Comparison of ENCODE assay signal across 10 cellular contexts in the genomic region with DNA sequence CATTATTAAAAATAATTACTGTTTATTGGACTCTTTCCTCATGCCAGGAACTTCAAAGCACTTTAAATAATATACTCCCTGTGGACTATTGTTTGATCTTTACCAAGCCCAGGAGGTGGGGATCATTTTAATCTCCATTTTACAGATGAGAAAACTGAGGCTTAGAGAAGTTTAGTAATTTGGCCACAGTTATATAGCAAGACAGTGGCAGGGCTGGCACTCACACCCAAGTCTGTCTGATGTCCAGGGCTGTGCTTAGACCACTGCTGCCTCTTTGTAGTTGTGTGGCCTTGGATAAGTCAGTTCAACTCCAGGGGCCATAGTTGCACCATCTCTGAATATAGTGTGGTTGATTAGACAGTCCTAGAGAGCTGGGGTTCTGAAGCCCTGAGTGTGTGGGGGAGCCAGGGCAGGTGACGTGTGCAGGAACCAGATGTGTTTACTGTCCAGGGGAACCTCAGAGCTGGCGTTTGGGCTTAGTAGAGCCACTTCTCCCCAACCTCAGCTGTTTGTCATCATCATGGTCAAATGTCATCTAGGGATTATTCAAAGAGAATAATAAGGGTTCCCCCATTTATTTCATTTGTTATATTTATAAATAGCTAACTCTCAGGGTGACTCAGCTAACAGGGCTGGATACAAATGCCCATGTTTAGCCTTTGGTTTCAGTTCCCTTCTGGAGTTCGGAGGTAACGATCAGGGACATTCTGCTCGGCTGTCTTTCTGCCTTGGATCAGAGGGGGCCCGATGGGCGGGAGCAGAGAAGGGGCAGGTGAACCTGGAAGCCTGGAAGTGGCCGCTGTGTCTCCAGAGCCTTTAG.
A peak's percentile ranks its signal among the peaks of the same experiment; 100 is the strongest.
DNase-seq lines count a peak whose midpoint lies in the region; ATAC-seq lines count a peak whose summit lies in the region.
"Had no signal": no experiment of that assay in that cellular context is flagged by ENCODE, and none has a peak within 500 bp of the region (broad histone marks: within the 10 kb centered on the region; RNA-seq: fewer than 3 reads in every experiment).

No MANE protein-coding gene starts in this region.

- ATAC-seq in GM19455 (IDR thresholded peaks at IDR 0.05; ENCODE audit: unreplicated experiment) (peak; percentile 75), HG03139 (IDR thresholded peaks at IDR 0.05; ENCODE audit: unreplicated experiment) (peak; percentile 56)

- no peaks in the 10 kb centered on the region for H3K27me3 Mint-ChIP-seq in dendritic cell treated with granulocyte-macrophage colony-stimulating factor and Interleukin-4, amounts not matched to agents 40 ng/mL and 50 ng/mL, for 4 days
- H3K27me3 Mint-ChIP-seq: activated naive CD8-positive, alpha-beta T cell treated with anti-CD3 and anti-CD28 coated beads, Interleukin-2, amount 10 ng/mL, durations not matched to agents 7 days and 5 days had no signal

- DNase-seq in CD1c-positive myeloid dendritic cell (ENCODE audit: extremely low spot score) (peak; percentile 92), DMS79 (lab: John Stamatoyannopoulos, UW) (no peak), mucosa of gallbladder (ENCODE audit: low spot score) (no peak), iPS-NIHi7 (ENCODE audit: extremely low spot score) (no peak)
- DNase-seq in activated CD8-positive, alpha-beta memory T cell treated with anti-CD3 and anti-CD28 coated beads, Interleukin-2, amount 50 U/mL, for 4 hours: no peak
- DNase-seq: activated naive CD8-positive, alpha-beta T cell treated with anti-CD3 and anti-CD28 coated beads, Interleukin-2, amount 10 ng/mL, durations not matched to agents 7 days and 5 days; pancreas had no signal

- intact Hi-C loops in dendritic cell treated with granulocyte-macrophage colony-stimulating factor and Interleukin-4, amounts not matched to agents 40 ng/mL and 50 ng/mL, for 4 days (cut with micrococcal nuclease): loop anchor here (5.0 kb wide), 1 partner anchor 52 kb away; no protein-coding TSS in a partner anchor

- H3K4me3 Mint-ChIP-seq in dendritic cell treated with granulocyte-macrophage colony-stimulating factor and Interleukin-4, amounts not matched to agents 40 ng/mL and 50 ng/mL, for 4 days: peak overlapping the region; percentile 69
- H3K4me3 Mint-ChIP-seq: activated naive CD8-positive, alpha-beta T cell treated with anti-CD3 and anti-CD28 coated beads, Interleukin-2, amount 10 ng/mL, durations not matched to agents 7 days and 5 days had no signal

- H3K4me1 Mint-ChIP-seq in dendritic cell treated with granulocyte-macrophage colony-stimulating factor and Interleukin-4, amounts not matched to agents 40 ng/mL and 50 ng/mL, for 4 days (ENCODE audit: low read depth): peaks cover 64% of the 10 kb centered on the region

- peaks cover 93% of the 10 kb centered on the region for H3K36me3 Mint-ChIP-seq in dendritic cell treated with granulocyte-macrophage colony-stimulating factor and Interleukin-4, amounts not matched to agents 40 ng/mL and 50 ng/mL, for 4 days (ENCODE audit: low read depth)

- H3K27ac Mint-ChIP-seq in dendritic cell treated with granulocyte-macrophage colony-stimulating factor and Interleukin-4, amounts not matched to agents 40 ng/mL and 50 ng/mL, for 4 days: peak overlapping the region; percentile 86
- H3K27ac Mint-ChIP-seq: activated naive CD8-positive, alpha-beta T cell treated with anti-CD3 and anti-CD28 coated beads, Interleukin-2, amount 10 ng/mL, durations not matched to agents 7 days and 5 days had no signal

- H3K9me3 Mint-ChIP-seq in dendritic cell treated with granulocyte-macrophage colony-stimulating factor and Interleukin-4, amounts not matched to agents 40 ng/mL and 50 ng/mL, for 4 days: no peaks in the 10 kb centered on the region
- H3K9me3 Mint-ChIP-seq: activated naive CD8-positive, alpha-beta T cell treated with anti-CD3 and anti-CD28 coated beads, Interleukin-2, amount 10 ng/mL, durations not matched to agents 7 days and 5 days had no signal
